In the genomic region with DNA sequence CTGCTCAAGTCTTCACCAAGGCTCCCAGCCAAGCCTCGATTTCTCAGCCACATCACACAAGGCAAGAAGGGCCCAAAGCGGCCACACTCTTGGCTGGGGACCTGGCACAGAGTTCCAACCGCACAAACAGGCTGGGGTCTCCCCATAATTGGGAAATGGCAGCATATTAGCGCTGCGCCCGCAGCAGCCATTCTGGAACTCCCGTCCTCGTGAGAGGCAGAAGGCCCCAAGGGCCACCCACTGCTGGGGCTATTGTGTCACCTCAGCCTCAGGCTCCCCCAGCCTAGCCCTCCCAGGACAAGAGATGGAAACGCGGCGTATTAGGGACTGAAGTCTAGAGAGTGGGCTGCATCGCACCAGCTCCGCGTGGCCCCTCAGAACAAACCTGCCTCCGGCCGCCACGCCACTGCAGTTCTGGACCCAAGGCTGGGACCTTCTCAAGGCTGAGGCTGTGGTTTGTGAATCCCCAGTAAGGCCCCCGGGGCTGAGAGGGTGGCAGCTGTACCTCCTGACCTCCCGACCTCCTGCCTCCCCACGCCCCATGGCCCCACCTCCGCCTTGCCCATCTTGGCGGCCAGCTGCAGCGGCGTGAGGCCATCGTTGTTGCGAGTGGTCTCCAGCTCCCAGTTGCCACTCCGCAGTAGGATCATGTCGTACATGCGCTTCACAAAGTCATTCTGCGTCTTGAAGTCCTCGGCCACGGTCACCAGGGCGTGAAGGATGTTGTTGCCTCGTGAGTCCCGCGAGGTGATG, we compare ENCODE assay signal across 27 cellular contexts. TPM values are rescaled to one million over a fixed set of nuclear protein-coding genes. Genes with fewer than 3 reads are reported as not detected.
DNase-seq lines count a peak whose midpoint lies in the region; ATAC-seq and TF ChIP-seq lines count a peak whose summit lies in the region.
"Had no signal": no experiment of that assay in that cellular context is flagged by ENCODE, and none has a peak within 500 bp of the region (broad histone marks: within the 10 kb centered on the region; RNA-seq: fewer than 3 reads in every experiment).

No MANE protein-coding gene starts in this region.

- peaks cover 72% of the 10 kb centered on the region for H3K4me1 Mint-ChIP-seq in neural crest cell

- DNase-seq in ecto neural progenitor cell (ENCODE audit: low spot score) (peak; percentile 49), neural crest cell (ENCODE audit: low read depth, low spot score) (no peak), thyroid gland (no peak), NCI-H2107 treated with DMSO at 0.1 percent for 48 hours (lab: John Stamatoyannopoulos, UW; ENCODE audit: unreplicated experiment) (no peak)
- DNase-seq: activated CD4-positive, alpha-beta memory T cell treated with anti-CD3 and anti-CD28 coated beads for 36 hours; activated CD4-positive, alpha-beta T cell treated with anti-CD3 and anti-CD28 coated beads for 1 hour; activated CD8-positive, alpha-beta memory T cell treated with anti-CD3 and anti-CD28 coated beads, Interleukin-2, amount 50 U/mL, for 4 hours; activated naive CD4-positive, alpha-beta T cell treated with anti-CD3 and anti-CD28 coated beads, Interleukin-2, amount 10 ng/mL, durations not matched to agents 7 days and 5 days; effector CD8-positive, alpha-beta T cell; naive thymus-derived CD8-positive, alpha-beta T cell; NCI-H146; NCI-H446; NCI-H774; retina; SHP77 treated with DMSO at 0.1 percent for 48 hours; stomach; transverse colon had no signal

- H3K36me3 ChIP-seq in thyroid gland, result no peaks in the 10 kb centered on the region
- H3K36me3 ChIP-seq: BLaER1 treated with 17β-estradiol and CSF1 and Interleukin-3, amounts not matched to agents 10 nM and 100 nM; left lung; stomach; transverse colon had no signal

- no peak for ATAC-seq in HG02884 (IDR thresholded peaks at IDR 0.05; ENCODE audit: unreplicated experiment)
- ATAC-seq: left lung; naive thymus-derived CD8-positive, alpha-beta T cell; Panc1 had no signal

- H3K27ac Mint-ChIP-seq in neural crest cell (ENCODE audit: unreplicated experiment), result peak overlapping the region; percentile 88
- H3K27ac Mint-ChIP-seq: activated CD4-positive, alpha-beta memory T cell treated with anti-CD3 and anti-CD28 coated beads for 36 hours; activated naive CD4-positive, alpha-beta T cell treated with anti-CD3 and anti-CD28 coated beads, Interleukin-2, amount 10 ng/mL, durations not matched to agents 7 days and 5 days; activated T-helper 1 cell treated with anti-CD3 and anti-CD28 coated beads, Interleukin-12 subunit alpha, Interleukin-12 subunit beta, Interleukin-2, Interleukin-4 antibody, amounts not matched to agents 30 ng/mL and 10 ng/mL and 1 ng/mL, durations not matched to agents 14 hours and 24 hours and 36 hours; naive thymus-derived CD8-positive, alpha-beta T cell had no signal

- H3K4me1 ChIP-seq in thyroid gland, result no peaks in the 10 kb centered on the region
- H3K4me1 ChIP-seq: left lung had no signal

- no peak overlapping the region for H3K4me3 Mint-ChIP-seq in neural crest cell
- H3K4me3 Mint-ChIP-seq: activated CD4-positive, alpha-beta memory T cell treated with anti-CD3 and anti-CD28 coated beads for 36 hours; activated naive CD4-positive, alpha-beta T cell treated with anti-CD3 and anti-CD28 coated beads, Interleukin-2, amount 10 ng/mL, durations not matched to agents 7 days and 5 days; activated T-helper 1 cell treated with anti-CD3 and anti-CD28 coated beads, Interleukin-12 subunit alpha, Interleukin-12 subunit beta, Interleukin-2, Interleukin-4 antibody, amounts not matched to agents 30 ng/mL and 10 ng/mL and 1 ng/mL, durations not matched to agents 14 hours and 24 hours and 36 hours; naive thymus-derived CD8-positive, alpha-beta T cell had no signal

- H3K27ac ChIP-seq in angular gyrus (ENCODE audit: low read depth, low read length) (peak overlapping the region; percentile 96), temporal lobe (ENCODE audit: low read depth, low read length) (peak overlapping the region; percentile 96), thyroid gland (no peak overlapping the region)
- H3K27ac ChIP-seq: BLaER1 treated with 17β-estradiol and CSF1 and Interleukin-3, amounts not matched to agents 10 nM and 100 nM; left lung; transverse colon had no signal

- H3K27me3 ChIP-seq in thyroid gland, result no peaks in the 10 kb centered on the region
- H3K27me3 ChIP-seq: BLaER1 treated with 17β-estradiol and CSF1 and Interleukin-3, amounts not matched to agents 10 nM and 100 nM had no signal

- intact Hi-C loops in thyroid gland (cut with DNase I), result no loop called here

- no peak for TF ChIP-seq CTCF in neural crest cell (conservative IDR thresholded peaks at IDR 0.05)
- TF ChIP-seq CTCF in thyroid gland (IDR thresholded peaks at IDR 0.05), result no peak

- 85 to 93% methylated on average over 18 to 35 of the region's 36 CpGs for WGBS in thyroid gland, 2 donors

- H3K9me3 ChIP-seq in thyroid gland, result no peaks in the 10 kb centered on the region
- H3K9me3 ChIP-seq: left lung, stomach, transverse colon had no signal

- H3K9me3 Mint-ChIP-seq in neural crest cell, result peaks cover 2% of the 10 kb centered on the region
- H3K9me3 Mint-ChIP-seq: activated CD4-positive, alpha-beta memory T cell treated with anti-CD3 and anti-CD28 coated beads for 36 hours; activated naive CD4-positive, alpha-beta T cell treated with anti-CD3 and anti-CD28 coated beads, Interleukin-2, amount 10 ng/mL, durations not matched to agents 7 days and 5 days; activated T-helper 1 cell treated with anti-CD3 and anti-CD28 coated beads, Interleukin-12 subunit alpha, Interleukin-12 subunit beta, Interleukin-2, Interleukin-4 antibody, amounts not matched to agents 30 ng/mL and 10 ng/mL and 1 ng/mL, durations not matched to agents 14 hours and 24 hours and 36 hours; naive thymus-derived CD8-positive, alpha-beta T cell had no signal

- no peaks in the 10 kb centered on the region for H3K36me3 Mint-ChIP-seq in neural crest cell (ENCODE audit: low read depth)
- H3K36me3 Mint-ChIP-seq: activated CD4-positive, alpha-beta memory T cell treated with anti-CD3 and anti-CD28 coated beads for 36 hours; activated naive CD4-positive, alpha-beta T cell treated with anti-CD3 and anti-CD28 coated beads, Interleukin-2, amount 10 ng/mL, durations not matched to agents 7 days and 5 days; naive thymus-derived CD8-positive, alpha-beta T cell had no signal

- H3K4me3 ChIP-seq in thyroid gland (replicated peaks in 1 of 3), result no peak overlapping the region
- H3K4me3 ChIP-seq: BLaER1 treated with 17β-estradiol and CSF1 and Interleukin-3, amounts not matched to agents 10 nM and 100 nM; left lung; stomach; transverse colon had no signal

- no peaks in the 10 kb centered on the region for H3K27me3 Mint-ChIP-seq in neural crest cell (ENCODE audit: low read depth)

- TF ChIP-seq POLR2A in thyroid gland (IDR thresholded peaks at IDR 0.05), result no peak

RNA-seq across cellular contexts. Expression of gene TRPV3, which starts 25.3 kb away (rescaled TPM):
- total RNA-seq in neural crest cell, result 2.1 and 2.3 TPM in 2 replicates
- 0.74 TPM for total RNA-seq in temporal lobe
- 1 to 10 TPM in 3 of 4 donors, under 1 TPM in 1; 0.11 to 1.2 (median 1.0) TPM for total RNA-seq in thyroid gland

RNA-seq across cellular contexts. Expression of gene ASPA, which starts 56.5 kb away (rescaled TPM):
- total RNA-seq in neural crest cell (not detected in 2 replicates), temporal lobe (1.7 TPM), thyroid gland (1 to 10 TPM in 1 of 4 donors, under 1 TPM in 3; 0.50 to 2.1 (median 0.78) TPM)
- total RNA-seq: activated CD4-positive, alpha-beta memory T cell treated with anti-CD3 and anti-CD28 coated beads for 36 hours; activated T-helper 1 cell treated with anti-CD3 and anti-CD28 coated beads, Interleukin-12 subunit alpha, Interleukin-12 subunit beta, Interleukin-2, Interleukin-4 antibody, amounts not matched to agents 30 ng/mL and 10 ng/mL and 1 ng/mL, durations not matched to agents 14 hours and 24 hours and 36 hours; HT1080; naive thymus-derived CD8-positive, alpha-beta T cell; osteocyte; T-helper 2 cell treated with Interferon-gamma antibody and Interleukin-4, amounts not matched to agents 100 ng/mL and 5 ng/mL, for 36 hours had no signal

Comparison
In these comparisons a context has a peak if more than half of its experiments do, and no peak if none do; other contexts are left out.
1. H3K27ac ChIP-seq: peak in angular gyrus (single experiment) and temporal lobe (single experiment); none in thyroid gland (0 of 3).